ENCODE assay signal across 22 cellular contexts in the genomic region with DNA sequence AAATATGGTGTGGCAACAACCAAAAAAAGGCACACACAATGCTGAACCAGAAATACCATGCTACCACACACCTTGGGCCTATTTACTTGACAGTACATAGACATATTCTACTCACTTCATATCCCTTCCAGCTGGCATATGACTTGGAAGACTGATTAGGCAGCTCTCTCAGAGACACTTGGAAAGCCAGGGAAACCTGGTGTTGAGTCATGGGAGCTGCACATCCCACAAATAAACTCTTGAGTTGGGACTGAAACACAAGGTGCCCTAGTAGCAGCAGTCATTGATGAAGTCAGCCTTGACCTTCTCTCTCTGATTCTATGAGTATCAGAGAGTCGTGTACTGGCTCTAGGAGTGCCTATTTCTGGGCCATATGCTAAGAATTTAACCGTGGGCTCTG.
"Had no signal": no experiment of that assay in that cellular context is flagged by ENCODE, and none has a peak within 500 bp of the region (broad histone marks: within the 10 kb centered on the region; RNA-seq: fewer than 3 reads in every experiment).

No MANE protein-coding gene starts in this region.

- ATAC-seq: activated CD4-positive, CD25-positive, alpha-beta regulatory T cell treated with anti-CD3 and anti-CD28 coated beads, Interleukin-2, amount 50 U/mL, for 24 hours; activated CD8-positive, alpha-beta T cell treated with anti-CD3 and anti-CD28 coated beads, Interleukin-2, amount 10 ng/mL, durations not matched to agents 7 days and 5 days; Panc1 had no signal

- H3K27ac ChIP-seq: RWPE1 had no signal

- H3K36me3 Mint-ChIP-seq: activated naive CD4-positive, alpha-beta T cell treated with anti-CD3 and anti-CD28 coated beads, Interleukin-2, amount 50 U/mL, for 24 hours had no signal

- H3K4me1 Mint-ChIP-seq: activated naive CD4-positive, alpha-beta T cell treated with anti-CD3 and anti-CD28 coated beads, Interleukin-2, amount 50 U/mL, for 24 hours had no signal

- DNase-seq: activated CD4-positive, alpha-beta T cell treated with anti-CD3 and anti-CD28 coated beads for 48 hours; activated CD4-positive, alpha-beta T cell treated with anti-CD3 and anti-CD28 coated beads, Interleukin-2, amount 50 U/mL, for 4 hours; activated CD8-positive, alpha-beta memory T cell treated with anti-CD3 and anti-CD28 coated beads, Interleukin-2, amount 50 U/mL, for 48 hours; activated CD8-positive, alpha-beta T cell treated with anti-CD3 and anti-CD28 coated beads, Interleukin-2, amount 10 ng/mL, durations not matched to agents 7 days and 5 days; activated naive CD4-positive, alpha-beta T cell; activated T-cell treated with anti-CD3 and anti-CD28 coated beads, Interleukin-2, amount 50 U/mL, for 1 hour; aorta; central memory CD4-positive, alpha-beta T cell; MM.1S; NCI-H1105; NCI-H1436; NCI-H1694 treated with DMSO at 0.1 percent for 48 hours; NCI-H2029 treated with DMSO at 0.1 percent for 48 hours; NCI-H524 treated with DMSO at 0.1 percent for 48 hours; NCI-H748 treated with DMSO at 0.1 percent for 48 hours; OCI-M1; SHP77 treated with DMSO at 0.1 percent for 48 hours had no signal

- H3K9me3 Mint-ChIP-seq: activated naive CD4-positive, alpha-beta T cell treated with anti-CD3 and anti-CD28 coated beads, Interleukin-2, amount 50 U/mL, for 24 hours had no signal

- H3K4me3 Mint-ChIP-seq: activated CD8-positive, alpha-beta T cell treated with anti-CD3 and anti-CD28 coated beads, Interleukin-2, amount 10 ng/mL, durations not matched to agents 7 days and 5 days; activated naive CD4-positive, alpha-beta T cell treated with anti-CD3 and anti-CD28 coated beads, Interleukin-2, amount 50 U/mL, for 24 hours; T-helper 1 cell treated with Interleukin-12 subunit alpha and Interleukin-12 subunit beta and Interleukin-4 antibody, amounts not matched to agents 30 μg/mL and 1 μg/mL, for 36 hours had no signal

- H3K27ac Mint-ChIP-seq: activated CD8-positive, alpha-beta T cell treated with anti-CD3 and anti-CD28 coated beads, Interleukin-2, amount 10 ng/mL, durations not matched to agents 7 days and 5 days; activated naive CD4-positive, alpha-beta T cell treated with anti-CD3 and anti-CD28 coated beads, Interleukin-2, amount 50 U/mL, for 24 hours; T-helper 1 cell treated with Interleukin-12 subunit alpha and Interleukin-12 subunit beta and Interleukin-4 antibody, amounts not matched to agents 30 μg/mL and 1 μg/mL, for 36 hours had no signal

- H3K27me3 Mint-ChIP-seq: activated naive CD4-positive, alpha-beta T cell treated with anti-CD3 and anti-CD28 coated beads, Interleukin-2, amount 50 U/mL, for 24 hours had no signal
